27 cellular contexts compared by ENCODE assay signal in genomic region chr9:124209774-124210173, GRCh38. TPM values are rescaled to one million over a fixed set of nuclear protein-coding genes. Genes with fewer than 3 reads are reported as not detected.
DNase-seq lines count a peak whose midpoint lies in the region; ATAC-seq and TF ChIP-seq lines count a peak whose summit lies in the region.
"Had no signal": no experiment of that assay in that cellular context is flagged by ENCODE, and none has a peak within 500 bp of the region (broad histone marks: within the 10 kb centered on the region; RNA-seq: fewer than 3 reads in every experiment).

No MANE protein-coding gene starts in this region.

- no peaks in the 10 kb centered on the region for H3K27me3 ChIP-seq in breast epithelium
- no peaks in the 10 kb centered on the region for H3K27me3 ChIP-seq in MG63
- H3K27me3 ChIP-seq: heart right ventricle, upper lobe of right lung had no signal

- H3K4me3 ChIP-seq in breast epithelium (no peak overlapping the region), MG63 (no peak overlapping the region)
- H3K4me3 ChIP-seq: heart right ventricle, psoas muscle, upper lobe of right lung had no signal

- H3K4me1 Mint-ChIP-seq in activated B cell treated with CpG ODN at 0.5 μM for 24 hours: peaks cover 97% of the 10 kb centered on the region

- no peak for TF ChIP-seq POLR2A in breast epithelium (IDR thresholded peaks at IDR 0.05)

- ATAC-seq in activated B cell treated with CpG ODN at 0.5 μM for 24 hours (ENCODE audit: low read depth) (no peak), HG03095 (IDR thresholded peaks at IDR 0.05; ENCODE audit: unreplicated experiment) (no peak), HG02798 (IDR thresholded peaks at IDR 0.05; ENCODE audit: poor library complexity, unreplicated experiment) (no peak)
- ATAC-seq: activated CD4-positive, alpha-beta T cell treated with anti-CD3 and anti-CD28 coated beads for 36 hours; activated T-cell treated with anti-CD3 and anti-CD28 coated beads, Interleukin-2, amount 50 U/mL, for 4 hours; heart right ventricle; psoas muscle; Right ventricle myocardium inferior; SK-N-SH treated with all-trans-retinoic acid at 6 μM for 48 hours; upper lobe of right lung had no signal

- no peaks in the 10 kb centered on the region for H3K36me3 ChIP-seq in breast epithelium
- H3K36me3 ChIP-seq in MG63: no peaks in the 10 kb centered on the region
- H3K36me3 ChIP-seq: heart right ventricle, upper lobe of right lung had no signal

- H3K9me3 ChIP-seq in breast epithelium: peaks cover 0 to 7% of the 10 kb centered on the region in 2 donors
- H3K9me3 ChIP-seq in MG63: no peaks in the 10 kb centered on the region
- H3K9me3 ChIP-seq: psoas muscle, upper lobe of right lung had no signal

- no peak overlapping the region for H3K27ac ChIP-seq in breast epithelium
- H3K27ac ChIP-seq: heart right ventricle, psoas muscle, upper lobe of right lung had no signal

- H3K36me3 Mint-ChIP-seq in activated B cell treated with CpG ODN at 0.5 μM for 24 hours (ENCODE audit: low read depth): no peaks in the 10 kb centered on the region
- H3K36me3 Mint-ChIP-seq: brain, naive B cell had no signal

- CTCF ChIA-PET in activated B cell treated with CpG ODN at 0.5 μM for 24 hours (lab: Charles Lee): interaction anchor here (1.2 kb wide), 1 partner anchor 12 kb away, joined by 6 read pairs; no protein-coding TSS in a partner anchor

- no peaks in the 10 kb centered on the region for H3K27me3 Mint-ChIP-seq in activated B cell treated with CpG ODN at 0.5 μM for 24 hours
- H3K27me3 Mint-ChIP-seq: CD4-positive, alpha-beta T cell; naive B cell had no signal

- peak overlapping the region; percentile 81 for H3K27ac Mint-ChIP-seq in activated B cell treated with CpG ODN at 0.5 μM for 24 hours
- H3K27ac Mint-ChIP-seq: activated CD4-positive, alpha-beta T cell treated with anti-CD3 and anti-CD28 coated beads for 36 hours; activated naive CD4-positive, alpha-beta T cell treated with anti-CD3 and anti-CD28 coated beads for 36 hours; brain; CD4-positive, alpha-beta T cell had no signal

- no peaks in the 10 kb centered on the region for H3K4me1 ChIP-seq in breast epithelium
- H3K4me1 ChIP-seq: psoas muscle had no signal

- intact Hi-C loops in activated B cell treated with CpG ODN at 0.5 μM for 24 hours (cut with micrococcal nuclease): loop anchor here (1.0 to 2.0 kb wide), 3 partner anchors 7 to 77 kb away; no protein-coding TSS in a partner anchor
- intact Hi-C loops in breast epithelium (cut with DNase I; ENCODE audit: low total_unique reads): no loop called here

- POLR2A ChIA-PET in activated B cell treated with CpG ODN at 0.5 μM for 24 hours (lab: Charles Lee): interaction anchor here (0.6 to 16.3 kb wide), 17 partner anchors 7 to 204 kb away, joined by 3 to 256 read pairs (median 4); partner anchors contain the start of gene NEK6

- DNase-seq in activated effector memory CD4-positive, alpha-beta T cell treated with anti-CD3 and anti-CD28 coated beads, Interleukin-2, amount 50 U/mL, for 16 hours: peak; percentile 19
- no peak for DNase-seq in activated effector memory CD4-positive, alpha-beta T cell treated with Interleukin-2 at 50 U/mL for 16 hours
- DNase-seq in activated B cell treated with CpG ODN at 0.5 μM for 24 hours: no peak
- DNase-seq in islet precursor cell: peak; percentile 2
- DNase-seq in breast epithelium (ENCODE audit: low spot score in 2 of 2): no peak
- DNase-seq in MG63: no peak
- DNase-seq: activated CD4-positive, alpha-beta T cell treated with anti-CD3 and anti-CD28 coated beads for 36 hours; activated naive CD4-positive, alpha-beta T cell treated with anti-CD3 and anti-CD28 coated beads for 36 hours; activated T-cell treated with anti-CD3 and anti-CD28 coated beads, Interleukin-2, amount 50 U/mL, for 4 hours; amniotic stem cell; CD4-positive, alpha-beta T cell; foreskin melanocyte; heart right ventricle; midbrain; MV-4-11; naive B cell; NCI-H2081 treated with DMSO at 0.1 percent for 48 hours; NCI-H226; stimulated activated CD4-positive, alpha-beta T cell treated with anti-CD3 and anti-CD28 coated beads, Interleukin-4, amount 100 ng/mL, for 1 hour; T-helper 2 cell had no signal

- no peaks in the 10 kb centered on the region for H3K9me3 Mint-ChIP-seq in activated B cell treated with CpG ODN at 0.5 μM for 24 hours
- H3K9me3 Mint-ChIP-seq: activated naive CD4-positive, alpha-beta T cell treated with anti-CD3 and anti-CD28 coated beads for 36 hours; activated T-cell treated with anti-CD3 and anti-CD28 coated beads, Interleukin-2, amount 50 U/mL, for 4 hours; CD4-positive, alpha-beta T cell had no signal

- no peak overlapping the region for H3K4me3 Mint-ChIP-seq in activated B cell treated with CpG ODN at 0.5 μM for 24 hours
- H3K4me3 Mint-ChIP-seq: activated CD4-positive, alpha-beta T cell treated with anti-CD3 and anti-CD28 coated beads for 36 hours; activated naive CD4-positive, alpha-beta T cell treated with anti-CD3 and anti-CD28 coated beads for 36 hours; activated T-cell treated with anti-CD3 and anti-CD28 coated beads, Interleukin-2, amount 50 U/mL, for 4 hours; brain; CD4-positive, alpha-beta T cell had no signal

- TF ChIP-seq CTCF in activated B cell treated with CpG ODN at 0.5 μM for 24 hours (IDR thresholded peaks at IDR 0.05): no peak
- no peak for TF ChIP-seq CTCF in breast epithelium (IDR thresholded peaks at IDR 0.05)

RNA-seq across cellular contexts. Expression of gene NEK6, which starts 48.0 kb away (rescaled TPM):
- total RNA-seq in activated B cell treated with CpG ODN at 0.5 μM for 24 hours (110 and 115 TPM in 2 replicates), breast epithelium (10 to 100 TPM; 17.8 to 31.5 (median 22.2) TPM)
- total RNA-seq in MG63 (2014; rRNA removed; shearing (Covaris generic); ENCODE audit: low replicate concordance): 25.0 and 33.1 TPM in 2 replicates

Comparison
In these comparisons a context has a peak if more than half of its experiments do, and no peak if none do; other contexts are left out.
1. DNase-seq: peak in activated effector memory CD4-positive, alpha-beta T cell treated with anti-CD3 and anti-CD28 coated beads, Interleukin-2, amount 50 U/mL, for 16 hours (single experiment) and islet precursor cell (single experiment); none in activated effector memory CD4-positive, alpha-beta T cell treated with Interleukin-2 at 50 U/mL for 16 hours (single experiment), activated B cell treated with CpG ODN at 0.5 μM for 24 hours (single experiment), breast epithelium (0 of 2) and MG63 (single experiment).